In genomic region chr9:19464061-19464763, GRCh38 we compare ENCODE assay signal across 8 cellular contexts. TPM values are rescaled to one million over a fixed set of nuclear protein-coding genes. Genes with fewer than 3 reads are reported as not detected.
DNase-seq lines count a peak whose midpoint lies in the region; ATAC-seq and TF ChIP-seq lines count a peak whose summit lies in the region.

No MANE protein-coding gene starts in this region.

- intact Hi-C loops in esophagus squamous epithelium (cut with DNase I): no loop called here

- H4K20me1 ChIP-seq in smooth muscle cell (ENCODE audit: low read depth): no peaks in the 10 kb centered on the region

- DNase-seq in MG63 (no peak), esophagus squamous epithelium (lab: John Stamatoyannopoulos, UW) (no peak), smooth muscle cell (lab: John Stamatoyannopoulos, UW; ENCODE audit: unreplicated experiment) (no peak), COLO668 (lab: John Stamatoyannopoulos, UW; ENCODE audit: unreplicated experiment) (no peak)
- DNase-seq in stimulated activated CD4-positive, alpha-beta T cell treated with anti-CD3 and anti-CD28 coated beads, Interleukin-15, amount 100 ng/mL, for 24 hours: no peak

- no peaks in the 10 kb centered on the region for H3K79me2 ChIP-seq in smooth muscle cell (ENCODE audit: low read depth)

- H3K4me3 ChIP-seq in MG63: peak overlapping the region; percentile 38
- H3K4me3 ChIP-seq in esophagus squamous epithelium: peak overlapping the region; percentile 30 to 69 (median 50)
- H3K4me3 ChIP-seq in smooth muscle cell: peak overlapping the region; percentile 52

- no peak overlapping the region for H3K9ac ChIP-seq in smooth muscle cell (ENCODE audit: low read depth)

- H3K9me3 ChIP-seq in MG63 (no peaks in the 10 kb centered on the region), esophagus squamous epithelium (no peaks in the 10 kb centered on the region), smooth muscle cell (replicated peaks; ENCODE audit: low read depth) (no peaks in the 10 kb centered on the region)

- no peaks in the 10 kb centered on the region for H3K36me3 ChIP-seq in MG63
- no peaks in the 10 kb centered on the region for H3K36me3 ChIP-seq in esophagus squamous epithelium
- H3K36me3 ChIP-seq in smooth muscle cell (ENCODE audit: low read depth): no peaks in the 10 kb centered on the region

- H3K27ac ChIP-seq in esophagus squamous epithelium (no peak overlapping the region), smooth muscle cell (ENCODE audit: low read depth) (no peak overlapping the region)

- TF ChIP-seq POLR2A in esophagus squamous epithelium (IDR thresholded peaks at IDR 0.05): no peak

- H3K4me1 ChIP-seq in esophagus squamous epithelium: peaks cover 5 to 12% (median 6%) of the 10 kb centered on the region in 3 donors
- H3K4me1 ChIP-seq in smooth muscle cell (ENCODE audit: low read depth): no peaks in the 10 kb centered on the region

- H3K27me3 ChIP-seq in MG63 (no peaks in the 10 kb centered on the region), esophagus squamous epithelium (no peaks in the 10 kb centered on the region), smooth muscle cell (ENCODE audit: low read depth) (no peaks in the 10 kb centered on the region)

- H2AFZ ChIP-seq in smooth muscle cell (ENCODE audit: low read depth): peak overlapping the region; percentile 66

- WGBS in esophagus squamous epithelium, 2 donors: 62 to 82% methylated on average over 15 to 18 of the region's 23 CpGs
- 81% methylated on average over 23 of the region's 23 CpGs for whole genome bisulfite sequencing in smooth muscle cell (ENCODE audit: low lambda C conversion rate)

- peak; percentile 18 for ATAC-seq in GM19455 (IDR thresholded peaks at IDR 0.05; ENCODE audit: unreplicated experiment)
- no peak for ATAC-seq in GM18873 (IDR thresholded peaks at IDR 0.05; ENCODE audit: low FRiP score, unreplicated experiment)
- ATAC-seq in GM21786 (IDR thresholded peaks at IDR 0.05; ENCODE audit: unreplicated experiment): no peak

- H3F3A ChIP-seq in smooth muscle cell (ENCODE audit: low read depth): no peaks in the 10 kb centered on the region

- H3K4me2 ChIP-seq in smooth muscle cell: peak overlapping the region; percentile 83

- TF ChIP-seq CTCF in esophagus squamous epithelium (IDR thresholded peaks at IDR 0.05): no peak
- TF ChIP-seq CTCF in smooth muscle cell (IDR thresholded peaks at IDR 0.05; ENCODE audit: borderline replicate concordance, insufficient read depth, poor library complexity, severe bottlenecking): no peak

RNA-seq across cellular contexts. Expression of gene ACER2, which starts 55.4 kb away (rescaled TPM):
- total RNA-seq in MG63 (2014; rRNA removed; shearing (Covaris generic); ENCODE audit: low replicate concordance): 1.1 and 2.2 TPM in 2 replicates
- total RNA-seq in esophagus squamous epithelium: 1 to 10 TPM; 3.6 to 5.0 (median 3.8) TPM
- total RNA-seq in smooth muscle cell: 3.0 and 4.2 TPM in 2 replicates
- polyA plus RNA-seq in smooth muscle cell: 0.49 and 1.1 TPM in 2 replicates
